8 cellular contexts compared by ENCODE assay signal in the genomic region with DNA sequence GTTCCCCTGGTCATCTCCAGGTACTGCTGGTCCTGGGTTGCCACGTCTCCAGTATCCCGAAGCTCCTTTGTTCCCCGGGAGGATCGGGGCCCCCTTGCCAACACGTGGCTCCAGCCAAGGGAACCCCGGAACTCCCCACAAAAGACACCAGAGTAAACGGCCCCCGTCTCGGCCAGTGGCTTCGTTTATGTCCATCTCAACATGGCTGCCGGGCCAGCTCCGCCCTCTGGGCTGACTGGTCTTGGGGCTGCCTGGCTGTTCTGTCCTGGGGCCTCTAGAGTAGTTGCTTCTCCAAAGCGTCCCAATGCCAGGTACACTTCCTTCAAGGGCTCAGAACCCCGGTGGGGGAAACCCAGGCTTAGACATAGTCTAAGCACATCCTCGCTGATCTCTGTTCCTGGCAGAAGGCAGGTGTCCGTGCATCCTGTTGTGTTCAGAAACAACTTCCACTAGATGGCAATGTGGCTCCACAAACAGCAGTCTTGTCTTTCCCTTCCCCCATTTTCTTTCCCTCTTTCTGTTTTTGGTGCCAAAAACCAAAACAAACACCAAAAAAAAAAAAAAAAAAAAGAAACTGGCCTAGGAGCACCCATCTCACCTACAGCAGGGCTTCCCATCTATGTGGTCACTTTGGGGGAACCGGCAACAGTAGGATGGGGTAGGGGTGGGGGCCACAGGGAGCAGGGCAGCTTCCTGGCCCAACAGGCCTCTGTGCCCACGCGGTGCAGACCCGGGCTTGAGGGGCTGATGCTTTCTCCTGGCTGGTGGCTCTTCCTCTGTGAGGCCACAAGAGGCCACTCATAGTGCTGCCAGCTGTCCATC. TPM values are rescaled to one million over a fixed set of nuclear protein-coding genes. Genes with fewer than 3 reads are reported as not detected.
DNase-seq lines count a peak whose midpoint lies in the region; ATAC-seq and TF ChIP-seq lines count a peak whose summit lies in the region.

No MANE protein-coding gene starts in this region.

- DNase-seq in PC-3 (peak; percentile 69), adipocyte (ENCODE audit: low read depth) (peak; percentile 79), right cardiac atrium (peak; percentile 64 to 88 (median 68)), OCI-M1 (lab: John Stamatoyannopoulos, UW) (no peak), NCI-H2171 treated with DMSO at 0.1 percent for 48 hours (lab: John Stamatoyannopoulos, UW) (no peak)

- BruUV-seq in PC-3 (replicated peaks; lab: Mats Ljungman, UMichigan), result no TSS peak

- H3K79me2 ChIP-seq in PC-3 (ENCODE audit: low read length), result no peaks in the 10 kb centered on the region

- H3K4me1 ChIP-seq in PC-3 (ENCODE audit: insufficient read depth, low read length), result 0 out of 2 replicates have a peak, but pooled peaks cover 4% of the 10 kb centered on the region
- H3K4me1 ChIP-seq in adipocyte (ENCODE audit: control insufficient read depth, insufficient read depth, low read length), result peaks cover 27% of the 10 kb centered on the region
- peaks cover 3% of the 10 kb centered on the region for H3K4me1 ChIP-seq in right cardiac atrium (ENCODE audit: control insufficient read depth, insufficient read depth, low read length)
- H3K4me1 ChIP-seq in skeletal muscle tissue (ENCODE audit: control insufficient read depth in 3 of 3, insufficient read depth in 3 of 3, low read length in 3 of 3), result peaks cover 9 to 40% (median 10%) of the 10 kb centered on the region in 3 donors

- no peaks in the 10 kb centered on the region for H3K9me2 ChIP-seq in PC-3 (replicated peaks; ENCODE audit: low read length)

- H3K36me3 ChIP-seq in PC-3 (ENCODE audit: low read depth, low read length), result no peaks in the 10 kb centered on the region
- no peaks in the 10 kb centered on the region for H3K36me3 ChIP-seq in adipocyte (ENCODE audit: control insufficient read depth, insufficient read depth, low read length, severe bottlenecking)
- H3K36me3 ChIP-seq in skeletal muscle tissue (ENCODE audit: control insufficient read depth in 3 of 3, insufficient read depth in 3 of 3, low read length in 3 of 3), result no peaks in the 10 kb centered on the region

- intact Hi-C loops in PC-3 (cut with micrococcal nuclease), result no loop called here
- intact Hi-C loops in right cardiac atrium (cut with DNase I), result no loop called here

- H3K27ac ChIP-seq in PC-3 (ENCODE audit: low read length), result no peak overlapping the region
- peak overlapping the region; percentile 29 for H3K27ac ChIP-seq in right cardiac atrium (ENCODE audit: low read length)
- peak overlapping the region; percentile 84 for H3K27ac ChIP-seq in skeletal muscle tissue (ENCODE audit: low read depth, low read length)

- POLR2A ChIA-PET in PC-3 (lab: Charles Lee; ENCODE audit: unreplicated experiment), result no interaction called here

- no peak overlapping the region for H2AFZ ChIP-seq in PC-3 (ENCODE audit: low read length)

- TF ChIP-seq CTCF in GM12874 (IDR thresholded peaks at IDR 0.05; ENCODE audit: insufficient read depth, low read depth, low read length) (0 out of 2 replicates have a peak, but pooled peaks have one; percentile 36), PC-3 (conservative IDR thresholded peaks at IDR 0.05; ENCODE audit: low read depth, low read length) (peak; percentile 57)

- H3K4me3 ChIP-seq in PC-3 (ENCODE audit: low read length) (no peak overlapping the region), adipocyte (ENCODE audit: low read length) (peak overlapping the region; percentile 83), right cardiac atrium (ENCODE audit: low read length) (no peak overlapping the region), skeletal muscle tissue (ENCODE audit: low read length in 3 of 3) (peak overlapping the region; percentile 63 to 75 (median 70))

- H3K9ac ChIP-seq in PC-3 (ENCODE audit: low read length), result no peak overlapping the region
- H3K9ac ChIP-seq in adipocyte (ENCODE audit: low read length), result peak overlapping the region; percentile 67
- H3K9ac ChIP-seq in skeletal muscle tissue (ENCODE audit: low read depth in 1 of 3, low read length in 3 of 3), result peak overlapping the region; percentile 65 to 82 (median 74)

- no peaks in the 10 kb centered on the region for H4K20me1 ChIP-seq in PC-3 (ENCODE audit: low read length)

- CTCF ChIA-PET in PC-3 (lab: Charles Lee), result no interaction called here

- ATAC-seq in HG02610 (IDR thresholded peaks at IDR 0.05; ENCODE audit: unreplicated experiment) (peak; percentile 53), PC-3 (peak; percentile 75), right cardiac atrium (peak; percentile 61 to 72)

- H3K4me2 ChIP-seq in PC-3 (ENCODE audit: low read length), result no peak overlapping the region

- H3F3A ChIP-seq in PC-3 (ENCODE audit: low read length, unreplicated experiment), result no peaks in the 10 kb centered on the region

- H3K9me3 ChIP-seq in PC-3 (ENCODE audit: low read length), result no peaks in the 10 kb centered on the region
- H3K9me3 ChIP-seq in adipocyte (ENCODE audit: control insufficient read depth, low read length), result no peaks in the 10 kb centered on the region
- no peaks in the 10 kb centered on the region for H3K9me3 ChIP-seq in right cardiac atrium (ENCODE audit: control insufficient read depth, low read length)
- no peaks in the 10 kb centered on the region for H3K9me3 ChIP-seq in skeletal muscle tissue (ENCODE audit: control insufficient read depth in 3 of 3, low read length in 3 of 3)

- H3K27me3 ChIP-seq in PC-3 (ENCODE audit: low read length), result no peaks in the 10 kb centered on the region
- peaks cover 20% of the 10 kb centered on the region for H3K27me3 ChIP-seq in adipocyte (replicated peaks; ENCODE audit: control insufficient read depth, insufficient read depth, low read length)
- no peaks in the 10 kb centered on the region for H3K27me3 ChIP-seq in right cardiac atrium (ENCODE audit: control insufficient read depth, insufficient read depth)
- no peaks in the 10 kb centered on the region for H3K27me3 ChIP-seq in skeletal muscle tissue (ENCODE audit: control insufficient read depth in 3 of 3, insufficient read depth in 3 of 3, low read length in 3 of 3)

- 48% methylated on average over 20 of the region's 20 CpGs for WGBS in right cardiac atrium

RNA-seq across cellular contexts. Expression of a gene that starts 35.3 kb away (rescaled TPM):
- total RNA-seq in PC-3 (2014; rRNA removed) (9.7 and 13.6 TPM in 2 replicates), right cardiac atrium (10 to 100 TPM; 26.9 to 36.8 (median 34.8) TPM), skeletal muscle tissue (3.7 TPM)
- 19.3 TPM for polyA plus RNA-seq in right cardiac atrium

Comparison
In these comparisons a context has a peak if more than half of its experiments do, and no peak if none do; other contexts are left out.
1. DNase-seq: peak in PC-3 (single experiment), adipocyte (single experiment) and right cardiac atrium (3 of 3); none in OCI-M1 (single experiment) and NCI-H2171 treated with DMSO at 0.1 percent for 48 hours (single experiment).
2. H3K4me3 ChIP-seq: peak in adipocyte (single experiment) and skeletal muscle tissue (3 of 3); none in PC-3 (single experiment) and right cardiac atrium (single experiment).
3. Peak in every context shown above with its lines, with median percentiles within 50 percentile points of each other: ATAC-seq.